In the genomic region with DNA sequence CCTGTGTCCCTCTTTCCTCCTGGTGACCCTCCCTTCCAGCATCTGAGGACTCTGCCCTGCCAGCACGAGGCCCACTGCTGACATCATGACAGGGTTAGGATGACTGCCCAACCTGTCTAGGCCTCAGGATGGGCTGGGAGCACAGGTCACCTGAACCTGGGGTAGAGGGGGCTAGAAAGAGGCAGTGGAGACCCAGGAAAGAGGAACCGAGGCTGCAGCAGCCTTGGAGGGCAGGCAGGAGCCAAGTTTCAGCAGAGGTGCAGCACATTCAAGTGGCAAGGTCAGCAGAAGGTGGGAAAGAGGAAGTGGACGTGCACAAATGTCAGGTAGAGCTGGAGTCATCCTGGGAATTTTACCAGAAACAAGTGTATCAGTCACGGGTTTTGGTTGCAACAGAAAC, we compare ENCODE assay signal across 3 cellular contexts.
TF ChIP-seq lines count a peak whose summit lies in the region.

No MANE protein-coding gene starts in this region.

TF ChIP-seq in HEK293, 187 proteins besides CTCF, POLR2A, EP300 and RAD21:
- TF ChIP-seq, protein P1, sequence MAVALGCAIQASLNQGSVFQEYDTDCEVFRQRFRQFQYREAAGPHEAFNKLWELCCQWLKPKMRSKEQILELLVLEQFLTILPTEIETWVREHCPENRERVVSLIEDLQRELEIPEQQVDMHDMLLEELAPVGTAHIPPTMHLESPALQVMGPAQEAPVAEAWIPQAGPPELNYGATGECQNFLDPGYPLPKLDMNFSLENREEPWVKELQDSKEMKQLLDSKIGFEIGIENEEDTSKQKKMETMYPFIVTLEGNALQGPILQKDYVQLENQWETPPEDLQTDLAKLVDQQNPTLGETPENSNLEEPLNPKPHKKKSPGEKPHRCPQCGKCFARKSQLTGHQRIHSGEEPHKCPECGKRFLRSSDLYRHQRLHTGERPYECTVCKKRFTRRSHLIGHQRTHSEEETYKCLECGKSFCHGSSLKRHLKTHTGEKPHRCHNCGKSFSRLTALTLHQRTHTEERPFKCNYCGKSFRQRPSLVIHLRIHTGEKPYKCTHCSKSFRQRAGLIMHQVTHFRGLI (tag by site-specific recombination; IDR thresholded peaks at IDR 0.05): peak; percentile 42; the same call in 1 of the 2 replicates
- TF ChIP-seq ZNF2 (tag by site-specific recombination; IDR thresholded peaks at IDR 0.05): no peak
- TF ChIP-seq ZNF214 (tag by site-specific recombination; IDR thresholded peaks at IDR 0.05; ENCODE audit: borderline replicate concordance): no peak
- no peak for TF ChIP-seq MEIS1 (CRISPR knock-in tag; IDR thresholded peaks at IDR 0.05; ENCODE audit: borderline replicate concordance)

TF ChIP-seq in K562, 482 proteins besides CTCF, POLR2A, EP300 and RAD21:
- TF ChIP-seq C11orf30 (IDR thresholded peaks at IDR 0.05; ENCODE audit: low read depth) (no peak), HDAC2 (IDR thresholded peaks at IDR 0.05) (no peak), SPI1 (IDR thresholded peaks at IDR 0.05; ENCODE audit: borderline replicate concordance, low read depth, low read length) (peak; percentile 93)
- TF ChIP-seq, protein P2, sequence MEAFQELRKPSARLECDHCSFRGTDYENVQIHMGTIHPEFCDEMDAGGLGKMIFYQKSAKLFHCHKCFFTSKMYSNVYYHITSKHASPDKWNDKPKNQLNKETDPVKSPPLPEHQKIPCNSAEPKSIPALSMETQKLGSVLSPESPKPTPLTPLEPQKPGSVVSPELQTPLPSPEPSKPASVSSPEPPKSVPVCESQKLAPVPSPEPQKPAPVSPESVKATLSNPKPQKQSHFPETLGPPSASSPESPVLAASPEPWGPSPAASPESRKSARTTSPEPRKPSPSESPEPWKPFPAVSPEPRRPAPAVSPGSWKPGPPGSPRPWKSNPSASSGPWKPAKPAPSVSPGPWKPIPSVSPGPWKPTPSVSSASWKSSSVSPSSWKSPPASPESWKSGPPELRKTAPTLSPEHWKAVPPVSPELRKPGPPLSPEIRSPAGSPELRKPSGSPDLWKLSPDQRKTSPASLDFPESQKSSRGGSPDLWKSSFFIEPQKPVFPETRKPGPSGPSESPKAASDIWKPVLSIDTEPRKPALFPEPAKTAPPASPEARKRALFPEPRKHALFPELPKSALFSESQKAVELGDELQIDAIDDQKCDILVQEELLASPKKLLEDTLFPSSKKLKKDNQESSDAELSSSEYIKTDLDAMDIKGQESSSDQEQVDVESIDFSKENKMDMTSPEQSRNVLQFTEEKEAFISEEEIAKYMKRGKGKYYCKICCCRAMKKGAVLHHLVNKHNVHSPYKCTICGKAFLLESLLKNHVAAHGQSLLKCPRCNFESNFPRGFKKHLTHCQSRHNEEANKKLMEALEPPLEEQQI (IDR thresholded peaks at IDR 0.05): no peak

TF ChIP-seq in HepG2, 621 proteins besides CTCF, POLR2A, EP300 and RAD21 (continues in another document):
- TF ChIP-seq, protein P3, sequence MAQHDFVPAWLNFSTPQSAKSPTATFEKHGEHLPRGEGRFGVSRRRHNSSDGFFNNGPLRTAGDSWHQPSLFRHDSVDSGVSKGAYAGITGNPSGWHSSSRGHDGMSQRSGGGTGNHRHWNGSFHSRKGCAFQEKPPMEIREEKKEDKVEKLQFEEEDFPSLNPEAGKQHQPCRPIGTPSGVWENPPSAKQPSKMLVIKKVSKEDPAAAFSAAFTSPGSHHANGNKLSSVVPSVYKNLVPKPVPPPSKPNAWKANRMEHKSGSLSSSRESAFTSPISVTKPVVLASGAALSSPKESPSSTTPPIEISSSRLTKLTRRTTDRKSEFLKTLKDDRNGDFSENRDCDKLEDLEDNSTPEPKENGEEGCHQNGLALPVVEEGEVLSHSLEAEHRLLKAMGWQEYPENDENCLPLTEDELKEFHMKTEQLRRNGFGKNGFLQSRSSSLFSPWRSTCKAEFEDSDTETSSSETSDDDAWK (CRISPR knock-in tag; IDR thresholded peaks at IDR 0.05): no peak
- TF ChIP-seq ZNF354B (CRISPR knock-in tag; IDR thresholded peaks at IDR 0.05): no peak
- TF ChIP-seq ZFX (CRISPR knock-in tag; IDR thresholded peaks at IDR 0.05; ENCODE audit: low read depth): peak; percentile 46; the same call in 1 of the 2 replicates
- TF ChIP-seq ZNF160 (CRISPR knock-in tag; IDR thresholded peaks at IDR 0.05): peak; percentile 17; the same call in 1 of the 2 replicates
- TF ChIP-seq, protein P4, sequence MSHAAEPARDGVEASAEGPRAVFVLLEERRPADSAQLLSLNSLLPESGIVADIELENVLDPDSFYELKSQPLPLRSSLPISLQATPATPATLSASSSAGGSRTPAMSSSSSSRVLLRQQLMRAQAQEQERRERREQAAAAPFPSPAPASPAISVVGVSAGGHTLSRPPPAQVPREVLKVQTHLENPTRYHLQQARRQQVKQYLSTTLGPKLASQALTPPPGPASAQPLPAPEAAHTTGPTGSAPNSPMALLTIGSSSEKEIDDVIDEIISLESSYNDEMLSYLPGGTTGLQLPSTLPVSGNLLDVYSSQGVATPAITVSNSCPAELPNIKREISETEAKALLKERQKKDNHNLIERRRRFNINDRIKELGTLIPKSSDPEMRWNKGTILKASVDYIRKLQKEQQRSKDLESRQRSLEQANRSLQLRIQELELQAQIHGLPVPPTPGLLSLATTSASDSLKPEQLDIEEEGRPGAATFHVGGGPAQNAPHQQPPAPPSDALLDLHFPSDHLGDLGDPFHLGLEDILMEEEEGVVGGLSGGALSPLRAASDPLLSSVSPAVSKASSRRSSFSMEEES (CRISPR knock-in tag; IDR thresholded peaks at IDR 0.05): 0 out of 2 replicates have a peak, but pooled peaks have one; percentile 40
- TF ChIP-seq, protein P5, sequence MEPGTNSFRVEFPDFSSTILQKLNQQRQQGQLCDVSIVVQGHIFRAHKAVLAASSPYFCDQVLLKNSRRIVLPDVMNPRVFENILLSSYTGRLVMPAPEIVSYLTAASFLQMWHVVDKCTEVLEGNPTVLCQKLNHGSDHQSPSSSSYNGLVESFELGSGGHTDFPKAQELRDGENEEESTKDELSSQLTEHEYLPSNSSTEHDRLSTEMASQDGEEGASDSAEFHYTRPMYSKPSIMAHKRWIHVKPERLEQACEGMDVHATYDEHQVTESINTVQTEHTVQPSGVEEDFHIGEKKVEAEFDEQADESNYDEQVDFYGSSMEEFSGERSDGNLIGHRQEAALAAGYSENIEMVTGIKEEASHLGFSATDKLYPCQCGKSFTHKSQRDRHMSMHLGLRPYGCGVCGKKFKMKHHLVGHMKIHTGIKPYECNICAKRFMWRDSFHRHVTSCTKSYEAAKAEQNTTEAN (CRISPR knock-in tag; conservative IDR thresholded peaks at IDR 0.05): no peak
- peak; percentile 30; the same call in 1 of the 2 replicates for TF ChIP-seq HNF4A (CRISPR knock-in tag; IDR thresholded peaks at IDR 0.05)
- 0 out of 2 replicates have a peak, but pooled peaks have one; percentile 34 for TF ChIP-seq ZSCAN25 (CRISPR knock-in tag; IDR thresholded peaks at IDR 0.05)
- no peak for TF ChIP-seq TP53 (CRISPR knock-in tag; conservative IDR thresholded peaks at IDR 0.05)
- peak; percentile 59 for TF ChIP-seq ZNF883 (CRISPR knock-in tag; IDR thresholded peaks at IDR 0.05; ENCODE audit: not compliant biosample characterization)
- no peak for TF ChIP-seq SNAI1 (CRISPR knock-in tag; IDR thresholded peaks at IDR 0.05; ENCODE audit: borderline replicate concordance)
- TF ChIP-seq SAP130 (CRISPR knock-in tag; IDR thresholded peaks at IDR 0.05; ENCODE audit: low read depth): peak; percentile 62
- TF ChIP-seq ZNF501 (CRISPR knock-in tag; IDR thresholded peaks at IDR 0.05): peak; percentile 35; the same call in 1 of the 2 replicates
- TF ChIP-seq, protein P6, sequence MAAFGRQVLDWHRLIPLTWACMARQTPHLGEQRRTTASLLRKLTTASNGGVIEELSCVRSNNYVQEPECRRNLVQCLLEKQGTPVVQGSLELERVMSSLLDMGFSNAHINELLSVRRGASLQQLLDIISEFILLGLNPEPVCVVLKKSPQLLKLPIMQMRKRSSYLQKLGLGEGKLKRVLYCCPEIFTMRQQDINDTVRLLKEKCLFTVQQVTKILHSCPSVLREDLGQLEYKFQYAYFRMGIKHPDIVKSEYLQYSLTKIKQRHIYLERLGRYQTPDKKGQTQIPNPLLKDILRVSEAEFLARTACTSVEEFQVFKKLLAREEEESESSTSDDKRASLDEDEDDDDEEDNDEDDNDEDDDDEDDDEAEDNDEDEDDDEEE (CRISPR knock-in tag; IDR thresholded peaks at IDR 0.05): 0 out of 2 replicates have a peak, but pooled peaks have one; percentile 14
- TF ChIP-seq NONO (IDR thresholded peaks at IDR 0.05): no peak
- TF ChIP-seq NONO (CRISPR knock-in tag; conservative IDR thresholded peaks at IDR 0.05): 0 out of 2 replicates have a peak, but pooled peaks have one; percentile 31
- peak; percentile 25 for TF ChIP-seq TEAD3 (CRISPR knock-in tag; optimal IDR thresholded peaks at IDR 0.05; ENCODE audit: borderline replicate concordance)
- TF ChIP-seq ZSCAN9 (CRISPR knock-in tag; IDR thresholded peaks at IDR 0.05; ENCODE audit: borderline replicate concordance): no peak
- 0 out of 2 replicates have a peak, but pooled peaks have one; percentile 11 for TF ChIP-seq ELF3 (CRISPR knock-in tag; IDR thresholded peaks at IDR 0.05)
- no peak for TF ChIP-seq KDM5B (CRISPR knock-in tag; IDR thresholded peaks at IDR 0.05; ENCODE audit: borderline replicate concordance)
- TF ChIP-seq ELF1 (CRISPR knock-in tag; IDR thresholded peaks at IDR 0.05): peak; percentile 12; the same call in 1 of the 2 replicates
- no peak for TF ChIP-seq LCORL (IDR thresholded peaks at IDR 0.05)
- TF ChIP-seq LCORL (CRISPR knock-in tag; IDR thresholded peaks at IDR 0.05): peak; percentile 38; the same call in 1 of the 2 replicates
- TF ChIP-seq FOXM1 (CRISPR knock-in tag; IDR thresholded peaks at IDR 0.05): no peak
- peak; percentile 27; the same call in 1 of the 2 replicates for TF ChIP-seq TBX2 (CRISPR knock-in tag; IDR thresholded peaks at IDR 0.05; ENCODE audit: borderline replicate concordance)
- TF ChIP-seq RNF2 (conservative IDR thresholded peaks at IDR 0.05; ENCODE audit: low read depth): 0 out of 2 replicates have a peak, but pooled peaks have one; percentile 50
- TF ChIP-seq, protein P7, sequence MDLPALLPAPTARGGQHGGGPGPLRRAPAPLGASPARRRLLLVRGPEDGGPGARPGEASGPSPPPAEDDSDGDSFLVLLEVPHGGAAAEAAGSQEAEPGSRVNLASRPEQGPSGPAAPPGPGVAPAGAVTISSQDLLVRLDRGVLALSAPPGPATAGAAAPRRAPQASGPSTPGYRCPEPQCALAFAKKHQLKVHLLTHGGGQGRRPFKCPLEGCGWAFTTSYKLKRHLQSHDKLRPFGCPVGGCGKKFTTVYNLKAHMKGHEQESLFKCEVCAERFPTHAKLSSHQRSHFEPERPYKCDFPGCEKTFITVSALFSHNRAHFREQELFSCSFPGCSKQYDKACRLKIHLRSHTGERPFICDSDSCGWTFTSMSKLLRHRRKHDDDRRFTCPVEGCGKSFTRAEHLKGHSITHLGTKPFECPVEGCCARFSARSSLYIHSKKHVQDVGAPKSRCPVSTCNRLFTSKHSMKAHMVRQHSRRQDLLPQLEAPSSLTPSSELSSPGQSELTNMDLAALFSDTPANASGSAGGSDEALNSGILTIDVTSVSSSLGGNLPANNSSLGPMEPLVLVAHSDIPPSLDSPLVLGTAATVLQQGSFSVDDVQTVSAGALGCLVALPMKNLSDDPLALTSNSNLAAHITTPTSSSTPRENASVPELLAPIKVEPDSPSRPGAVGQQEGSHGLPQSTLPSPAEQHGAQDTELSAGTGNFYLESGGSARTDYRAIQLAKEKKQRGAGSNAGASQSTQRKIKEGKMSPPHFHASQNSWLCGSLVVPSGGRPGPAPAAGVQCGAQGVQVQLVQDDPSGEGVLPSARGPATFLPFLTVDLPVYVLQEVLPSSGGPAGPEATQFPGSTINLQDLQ (CRISPR knock-in tag; IDR thresholded peaks at IDR 0.05): no peak
- TF ChIP-seq, protein P8, sequence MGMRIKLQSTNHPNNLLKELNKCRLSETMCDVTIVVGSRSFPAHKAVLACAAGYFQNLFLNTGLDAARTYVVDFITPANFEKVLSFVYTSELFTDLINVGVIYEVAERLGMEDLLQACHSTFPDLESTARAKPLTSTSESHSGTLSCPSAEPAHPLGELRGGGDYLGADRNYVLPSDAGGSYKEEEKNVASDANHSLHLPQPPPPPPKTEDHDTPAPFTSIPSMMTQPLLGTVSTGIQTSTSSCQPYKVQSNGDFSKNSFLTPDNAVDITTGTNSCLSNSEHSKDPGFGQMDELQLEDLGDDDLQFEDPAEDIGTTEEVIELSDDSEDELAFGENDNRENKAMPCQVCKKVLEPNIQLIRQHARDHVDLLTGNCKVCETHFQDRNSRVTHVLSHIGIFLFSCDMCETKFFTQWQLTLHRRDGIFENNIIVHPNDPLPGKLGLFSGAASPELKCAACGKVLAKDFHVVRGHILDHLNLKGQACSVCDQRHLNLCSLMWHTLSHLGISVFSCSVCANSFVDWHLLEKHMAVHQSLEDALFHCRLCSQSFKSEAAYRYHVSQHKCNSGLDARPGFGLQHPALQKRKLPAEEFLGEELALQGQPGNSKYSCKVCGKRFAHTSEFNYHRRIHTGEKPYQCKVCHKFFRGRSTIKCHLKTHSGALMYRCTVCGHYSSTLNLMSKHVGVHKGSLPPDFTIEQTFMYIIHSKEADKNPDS (CRISPR knock-in tag; IDR thresholded peaks at IDR 0.05): 0 out of 2 replicates have a peak, but pooled peaks have one; percentile 51
- TF ChIP-seq ZNF572 (CRISPR knock-in tag; IDR thresholded peaks at IDR 0.05): peak; percentile 74; the same call in 1 of the 2 replicates
- TF ChIP-seq SALL1 (CRISPR knock-in tag; IDR thresholded peaks at IDR 0.05): peak; percentile 55
- no peak for TF ChIP-seq ZNF350 (CRISPR knock-in tag; IDR thresholded peaks at IDR 0.05; ENCODE audit: borderline replicate concordance, low read depth)
- peak; percentile 53; the same call in 1 of the 2 replicates for TF ChIP-seq ZNF598 (CRISPR knock-in tag; IDR thresholded peaks at IDR 0.05; ENCODE audit: borderline replicate concordance)
- TF ChIP-seq SP4 (CRISPR knock-in tag; IDR thresholded peaks at IDR 0.05): 0 out of 2 replicates have a peak, but pooled peaks have one; percentile 27
- TF ChIP-seq NAIF1 (CRISPR knock-in tag; IDR thresholded peaks at IDR 0.05; ENCODE audit: borderline replicate concordance): no peak
- TF ChIP-seq, protein P9, sequence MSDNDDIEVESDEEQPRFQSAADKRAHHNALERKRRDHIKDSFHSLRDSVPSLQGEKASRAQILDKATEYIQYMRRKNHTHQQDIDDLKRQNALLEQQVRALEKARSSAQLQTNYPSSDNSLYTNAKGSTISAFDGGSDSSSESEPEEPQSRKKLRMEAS (IDR thresholded peaks at IDR 0.05): peak; percentile 48; the same call in 1 of the 2 replicates
- TF ChIP-seq MAFK (conservative IDR thresholded peaks at IDR 0.05 in 1 of 2, IDR thresholded peaks at IDR 0.05 in 1 of 2; ENCODE audit: low read length in 2 of 2): 0 out of 4 replicates have a peak, but pooled peaks of 1 of the 2 experiments have one; percentile 2
- TF ChIP-seq, protein P10, sequence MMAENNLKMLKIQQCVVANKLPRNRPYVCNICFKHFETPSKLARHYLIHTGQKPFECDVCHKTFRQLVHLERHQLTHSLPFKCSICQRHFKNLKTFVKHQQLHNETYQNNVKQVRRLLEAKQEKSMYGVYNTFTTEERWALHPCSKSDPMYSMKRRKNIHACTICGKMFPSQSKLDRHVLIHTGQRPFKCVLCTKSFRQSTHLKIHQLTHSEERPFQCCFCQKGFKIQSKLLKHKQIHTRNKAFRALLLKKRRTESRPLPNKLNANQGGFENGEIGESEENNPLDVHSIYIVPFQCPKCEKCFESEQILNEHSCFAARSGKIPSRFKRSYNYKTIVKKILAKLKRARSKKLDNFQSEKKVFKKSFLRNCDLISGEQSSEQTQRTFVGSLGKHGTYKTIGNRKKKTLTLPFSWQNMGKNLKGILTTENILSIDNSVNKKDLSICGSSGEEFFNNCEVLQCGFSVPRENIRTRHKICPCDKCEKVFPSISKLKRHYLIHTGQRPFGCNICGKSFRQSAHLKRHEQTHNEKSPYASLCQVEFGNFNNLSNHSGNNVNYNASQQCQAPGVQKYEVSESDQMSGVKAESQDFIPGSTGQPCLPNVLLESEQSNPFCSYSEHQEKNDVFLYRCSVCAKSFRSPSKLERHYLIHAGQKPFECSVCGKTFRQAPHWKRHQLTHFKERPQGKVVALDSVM (CRISPR knock-in tag; IDR thresholded peaks at IDR 0.05): no peak
